15 cellular contexts compared by ENCODE assay signal in the genomic region with DNA sequence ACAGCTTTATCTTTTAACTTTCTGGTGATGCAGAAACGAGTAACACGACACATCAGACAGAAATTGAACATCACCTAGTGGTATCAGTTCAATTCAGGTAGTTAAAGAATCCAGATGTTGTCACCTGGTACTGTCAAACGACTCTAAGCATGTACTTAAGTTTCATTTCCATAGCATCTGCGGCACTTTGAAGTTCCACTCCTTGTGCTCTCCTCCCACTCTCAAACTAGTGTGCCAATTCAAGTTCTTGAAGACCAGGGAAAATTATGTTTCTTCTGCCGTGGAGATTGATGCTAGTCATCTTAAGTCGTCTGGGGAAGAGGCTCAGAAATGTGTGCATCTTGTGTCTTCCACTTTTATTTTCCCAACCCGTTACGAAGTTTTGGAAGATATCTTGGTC. TPM values are rescaled to one million over a fixed set of nuclear protein-coding genes. Genes with fewer than 3 reads are reported as not detected.
DNase-seq lines count a peak whose midpoint lies in the region; ATAC-seq, FAIRE-seq and TF ChIP-seq lines count a peak whose summit lies in the region.
"Had no signal": no experiment of that assay in that cellular context is flagged by ENCODE, and none has a peak within 500 bp of the region (broad histone marks: within the 10 kb centered on the region; RNA-seq: fewer than 3 reads in every experiment).

No MANE protein-coding gene starts in this region.

- intact Hi-C loops in HepG2 (cut with micrococcal nuclease; ENCODE audit: unreplicated experiment) (loop anchor here (5.0 to 10.0 kb wide), 4 partner anchors 80 to 193 kb away; no protein-coding TSS in a partner anchor), right lobe of liver (cut with DNase I) (no loop called here)

- no peak for FAIRE-seq in HepG2 (lab: Jason Lieb, UNC)
- FAIRE-seq: D721Med had no signal

- peaks cover 52% of the 10 kb centered on the region for H3K4me1 Mint-ChIP-seq in mesothelial cell of epicardium
- H3K4me1 Mint-ChIP-seq in T-helper 2 cell treated with Interferon-gamma antibody and Interleukin-4, amounts not matched to agents 5 μg/mL and 100 μg/mL, for 36 hours (ENCODE audit: low read depth), result no peaks in the 10 kb centered on the region
- H3K4me1 Mint-ChIP-seq: immature natural killer cell had no signal

- BruUV-seq in HepG2 (replicated peaks; lab: Mats Ljungman, UMichigan), result no TSS peak

- H3K4me3 ChIP-seq in HepG2 (replicated peaks in 1 of 3; ENCODE audit: insufficient read depth in 1 of 3, low read depth in 2 of 3, low read length in 3 of 3), result peak overlapping the region; percentile 49 to 77 (median 72); a peak in 5 of 6 replicates
- no peak overlapping the region for H3K4me3 ChIP-seq in right lobe of liver
- H3K4me3 ChIP-seq in epithelial cell of esophagus (ENCODE audit: low read length), result peak overlapping the region; percentile 81

- WGBS in HepG2 (ENCODE audit: low lambda C conversion rate), result 57% methylated on average over 8 of the region's 8 CpGs
- 29% methylated on average over 8 of the region's 8 CpGs for WGBS in right lobe of liver (ENCODE audit: insufficient coverage, low coverage, low lambda C conversion rate, missing lambda C conversion rate)

- H3K4me1 ChIP-seq in HepG2 (ENCODE audit: insufficient read depth, low read length), result peaks cover 8% of the 10 kb centered on the region; the same call in 1 of the 2 replicates
- H3K4me1 ChIP-seq in right lobe of liver, result no peaks in the 10 kb centered on the region

- no peaks in the 10 kb centered on the region for H3K36me3 ChIP-seq in HepG2 (replicated peaks in 1 of 2; ENCODE audit: control insufficient read depth in 1 of 2, insufficient read depth in 2 of 2, low read length in 2 of 2)
- no peaks in the 10 kb centered on the region for H3K36me3 ChIP-seq in right lobe of liver

- TF ChIP-seq RAD21 in HepG2 (CRISPR knock-in tag; IDR thresholded peaks at IDR 0.05), result no peak

- ATAC-seq in HepG2 (no peak), right lobe of liver (no peak), HG03457 (IDR thresholded peaks at IDR 0.05; ENCODE audit: unreplicated experiment) (no peak), HG03354 (IDR thresholded peaks at IDR 0.05; ENCODE audit: poor library complexity, severe bottlenecking, unreplicated experiment) (no peak)
- ATAC-seq: activated CD4-positive, alpha-beta T cell treated with anti-CD3 and anti-CD28 coated beads for 36 hours; activated T-cell treated with anti-CD3 and anti-CD28 coated beads, Interleukin-2, amount 50 U/mL, for 4 hours; naive thymus-derived CD4-positive, alpha-beta T cell had no signal

- CTCF ChIA-PET in HepG2 (lab: Yijun Ruan, JAX; ENCODE audit: low intra/inter-chr PET ratio, low total read pairs), result no interaction called here

- H3K27me3 Mint-ChIP-seq in mesothelial cell of epicardium (ENCODE audit: low read depth), result no peaks in the 10 kb centered on the region
- peaks cover 30% of the 10 kb centered on the region for H3K27me3 Mint-ChIP-seq in T-helper 2 cell treated with Interferon-gamma antibody and Interleukin-4, amounts not matched to agents 5 μg/mL and 100 μg/mL, for 36 hours (ENCODE audit: low read depth)

- H3K36me3 Mint-ChIP-seq in mesothelial cell of epicardium, result no peaks in the 10 kb centered on the region
- no peaks in the 10 kb centered on the region for H3K36me3 Mint-ChIP-seq in T-helper 2 cell treated with Interferon-gamma antibody and Interleukin-4, amounts not matched to agents 5 μg/mL and 100 μg/mL, for 36 hours (ENCODE audit: low read depth)
- H3K36me3 Mint-ChIP-seq: naive thymus-derived CD4-positive, alpha-beta T cell had no signal

- no peak for DNase-seq in HepG2 (ENCODE audit: low spot score)
- no peak for DNase-seq in right lobe of liver
- DNase-seq in epithelial cell of esophagus (ENCODE audit: low read depth), result peak; percentile 26
- no peak for DNase-seq in mesothelial cell of epicardium (ENCODE audit: low spot score in 2 of 2, unreplicated experiment in 2 of 2)
- DNase-seq in T-helper 2 cell treated with Interferon-gamma antibody and Interleukin-4, amounts not matched to agents 5 μg/mL and 100 μg/mL, for 36 hours (ENCODE audit: low spot score), result no peak
- no peak for DNase-seq in NCI-H1417 (lab: John Stamatoyannopoulos, UW)
- DNase-seq: activated T-cell treated with anti-CD3 and anti-CD28 coated beads, Interleukin-2, amount 50 U/mL, for 4 hours; immature natural killer cell; naive thymus-derived CD4-positive, alpha-beta T cell had no signal

- H3K9me3 ChIP-seq in HepG2 (ENCODE audit: low read length) (no peaks in the 10 kb centered on the region), right lobe of liver (no peaks in the 10 kb centered on the region)

- POLR2A ChIA-PET in HepG2 (lab: Yijun Ruan, JAX), result interaction anchor here (1.0 kb wide), 1 partner anchor 10 kb away, joined by 3 read pairs; no protein-coding TSS in a partner anchor

- peak overlapping the region; percentile 96 for H3K27ac Mint-ChIP-seq in mesothelial cell of epicardium
- H3K27ac Mint-ChIP-seq in T-helper 2 cell treated with Interferon-gamma antibody and Interleukin-4, amounts not matched to agents 5 μg/mL and 100 μg/mL, for 36 hours, result no peak overlapping the region
- H3K27ac Mint-ChIP-seq: activated CD4-positive, alpha-beta T cell treated with anti-CD3 and anti-CD28 coated beads for 36 hours; immature natural killer cell; naive thymus-derived CD4-positive, alpha-beta T cell had no signal

- no peak for TF ChIP-seq EP300 in HepG2 (IDR thresholded peaks at IDR 0.05; ENCODE audit: low read depth in 2 of 2, low read length in 2 of 2)
- no peak for TF ChIP-seq EP300 in HepG2 (CRISPR knock-in tag; IDR thresholded peaks at IDR 0.05; ENCODE audit: borderline replicate concordance)

- H3K79me2 ChIP-seq in HepG2 (ENCODE audit: insufficient read depth, low read length), result peaks cover 10% of the 10 kb centered on the region

- TF ChIP-seq CTCF in HepG2 (CRISPR knock-in tag; IDR thresholded peaks at IDR 0.05) (no peak), right lobe of liver (IDR thresholded peaks at IDR 0.05) (no peak), epithelial cell of esophagus (IDR thresholded peaks at IDR 0.05; ENCODE audit: insufficient read depth, low read depth, low read length, missing control alignments) (no peak), mesothelial cell of epicardium (IDR thresholded peaks at IDR 0.05; ENCODE audit: unreplicated experiment) (no peak)

- in situ Hi-C loops in HepG2 (cut with HindIII; ENCODE audit: extremely low pct_ligation_motif_present, low pct_unique_long_range_greater_than_20kb), result no loop called here

- H3K27me3 ChIP-seq in HepG2 (ENCODE audit: control insufficient read depth in 1 of 2, insufficient read depth in 2 of 2, low read length in 2 of 2) (no peaks in the 10 kb centered on the region; a peak in 1 of 5 replicates), right lobe of liver (peaks cover 0 to 4% of the 10 kb centered on the region in 2 donors)

- no peak for TF ChIP-seq POLR2A in HepG2 (IDR thresholded peaks at IDR 0.05; ENCODE audit: insufficient read depth in 1 of 2, low read depth in 2 of 2, low read length in 2 of 2)
- no peak for TF ChIP-seq POLR2A in right lobe of liver (IDR thresholded peaks at IDR 0.05)

- H4K20me1 ChIP-seq in HepG2 (ENCODE audit: insufficient read depth, low read length), result no peaks in the 10 kb centered on the region

- H3K4me2 ChIP-seq in HepG2 (ENCODE audit: low read depth, low read length), result peak overlapping the region; percentile 92

- H3K27ac ChIP-seq in HepG2 (ENCODE audit: extremely low read length, insufficient read depth, low read length), result no peak overlapping the region
- H3K27ac ChIP-seq in right lobe of liver, result no peak overlapping the region
- H3K27ac ChIP-seq: skin epidermis had no signal

- H3K9ac ChIP-seq in HepG2 (ENCODE audit: insufficient read depth, low read depth, low read length), result peak overlapping the region; percentile 47

- H3K4me3 Mint-ChIP-seq in mesothelial cell of epicardium, result peak overlapping the region; percentile 98
- H3K4me3 Mint-ChIP-seq in T-helper 2 cell treated with Interferon-gamma antibody and Interleukin-4, amounts not matched to agents 5 μg/mL and 100 μg/mL, for 36 hours, result no peak overlapping the region
- H3K4me3 Mint-ChIP-seq: activated CD4-positive, alpha-beta T cell treated with anti-CD3 and anti-CD28 coated beads for 36 hours; activated T-cell treated with anti-CD3 and anti-CD28 coated beads, Interleukin-2, amount 50 U/mL, for 4 hours; immature natural killer cell; naive thymus-derived CD4-positive, alpha-beta T cell had no signal

- no peaks in the 10 kb centered on the region for H3K9me3 Mint-ChIP-seq in mesothelial cell of epicardium
- no peaks in the 10 kb centered on the region for H3K9me3 Mint-ChIP-seq in T-helper 2 cell treated with Interferon-gamma antibody and Interleukin-4, amounts not matched to agents 5 μg/mL and 100 μg/mL, for 36 hours
- H3K9me3 Mint-ChIP-seq: activated T-cell treated with anti-CD3 and anti-CD28 coated beads, Interleukin-2, amount 50 U/mL, for 4 hours had no signal

- peak overlapping the region; percentile 63 for H2AFZ ChIP-seq in HepG2 (ENCODE audit: low read length)

RNA-seq across cellular contexts. Expression of a gene that starts 0.9 kb away (rescaled TPM):
- total RNA-seq in HepG2 (2016; rRNA removed; fragmentation: Illumina TruSeq; extraction: Trizol) (3.6 and 8.2 TPM in 2 replicates), right lobe of liver (under 1 TPM in 2 of 6 experiments, not detected in 4; 0.02 to 0.05 TPM), mesothelial cell of epicardium (99.4 to 102 TPM (median 102 TPM) in 3 replicates)
- 0.40 and 0.71 TPM in 2 replicates for total RNA-seq in HepG2 (2016; cell fraction: cytosol; rRNA removed; fragmentation: Illumina TruSeq; extraction: Trizol; ENCODE audit: low read depth)
- 4.0 and 8.5 TPM in 2 replicates for total RNA-seq in HepG2 (2016; cell fraction: insoluble cytoplasmic fraction; rRNA removed; fragmentation: Illumina TruSeq; extraction: Trizol)
- total RNA-seq in HepG2 (2016; cell fraction: membrane; rRNA removed; fragmentation: Illumina TruSeq; extraction: Trizol), result 1.1 and 1.2 TPM in 2 replicates
- total RNA-seq in HepG2 (2016; cell fraction: nucleus; rRNA removed; fragmentation: Illumina TruSeq; extraction: Trizol), result 10.9 and 12.9 TPM in 2 replicates
- 4.5 and 7.1 TPM in 2 replicates for polyA plus RNA-seq in HepG2 (2011; rRNA removed)
- polyA plus RNA-seq in HepG2 (2011; cell fraction: cytosol; rRNA removed), result 2.5 and 3.1 TPM in 2 replicates
- 15.8 and 15.9 TPM in 2 replicates for polyA plus RNA-seq in HepG2 (2011; cell fraction: nucleus; rRNA removed)
- polyA plus RNA-seq in HepG2 (2012), result 4.1 and 6.0 TPM in 2 replicates
- polyA plus RNA-seq in HepG2 (2016; cell fraction: cytosol; fragmentation: Illumina TruSeq; extraction: Trizol; ENCODE audit: low read depth), result 0.24 and 0.27 TPM in 2 replicates
- 2.2 and 2.8 TPM in 2 replicates for polyA plus RNA-seq in HepG2 (2016; cell fraction: insoluble cytoplasmic fraction; fragmentation: Illumina TruSeq; extraction: Trizol; ENCODE audit: low read depth)
- polyA plus RNA-seq in HepG2 (2016; cell fraction: membrane; fragmentation: Illumina TruSeq; extraction: Trizol; ENCODE audit: low read depth), result 0.55 and 0.85 TPM in 2 replicates
- polyA plus RNA-seq in HepG2 (2016; cell fraction: nucleus; fragmentation: Illumina TruSeq; extraction: Trizol; ENCODE audit: insufficient read depth, low read depth), result 13.3 and 14.6 TPM in 2 replicates
- 4.2 and 45.1 TPM in 2 replicates for polyA minus RNA-seq in HepG2 (2011; rRNA and poly(A)+ RNA removed; ENCODE audit: low replicate concordance)
- polyA minus RNA-seq in HepG2 (2011; cell fraction: cytosol; rRNA and poly(A)+ RNA removed), result 2.5 and 2.7 TPM in 2 replicates
- 11.2 and 13.7 TPM in 2 replicates for polyA minus RNA-seq in HepG2 (2011; cell fraction: nucleus; rRNA and poly(A)+ RNA removed)
- total RNA-seq: activated CD4-positive, alpha-beta T cell treated with anti-CD3 and anti-CD28 coated beads for 36 hours; naive thymus-derived CD4-positive, alpha-beta T cell; OCI-LY7 had no signal
- polyA plus RNA-seq: immature natural killer cell; naive thymus-derived CD4-positive, alpha-beta T cell had no signal

RNA-seq across cellular contexts. Expression of a gene that starts 2.3 kb away (rescaled TPM):
- 11.9 and 39.5 TPM in 2 replicates for total RNA-seq in HepG2 (2016; rRNA removed; fragmentation: Illumina TruSeq; extraction: Trizol)
- total RNA-seq in HepG2 (2016; cell fraction: cytosol; rRNA removed; fragmentation: Illumina TruSeq; extraction: Trizol; ENCODE audit: low read depth), result 2.5 and 3.4 TPM in 2 replicates
- total RNA-seq in HepG2 (2016; cell fraction: insoluble cytoplasmic fraction; rRNA removed; fragmentation: Illumina TruSeq; extraction: Trizol), result 12.2 and 38.9 TPM in 2 replicates
- 3.4 and 3.8 TPM in 2 replicates for total RNA-seq in HepG2 (2016; cell fraction: membrane; rRNA removed; fragmentation: Illumina TruSeq; extraction: Trizol)
- total RNA-seq in HepG2 (2016; cell fraction: nucleus; rRNA removed; fragmentation: Illumina TruSeq; extraction: Trizol), result 76.8 and 85.6 TPM in 2 replicates
- 45.5 and 56.1 TPM in 2 replicates for polyA plus RNA-seq in HepG2 (2011; rRNA removed)
- 21.1 and 26.2 TPM in 2 replicates for polyA plus RNA-seq in HepG2 (2011; cell fraction: cytosol; rRNA removed)
- 184 and 189 TPM in 2 replicates for polyA plus RNA-seq in HepG2 (2011; cell fraction: nucleus; rRNA removed)
- polyA plus RNA-seq in HepG2 (2012), result 30.2 and 35.5 TPM in 2 replicates
- polyA plus RNA-seq in HepG2 (2016; cell fraction: cytosol; fragmentation: Illumina TruSeq; extraction: Trizol; ENCODE audit: low read depth), result 1.0 and 1.3 TPM in 2 replicates
- polyA plus RNA-seq in HepG2 (2016; cell fraction: insoluble cytoplasmic fraction; fragmentation: Illumina TruSeq; extraction: Trizol; ENCODE audit: low read depth), result 8.9 and 10.2 TPM in 2 replicates
- 1.7 and 2.0 TPM in 2 replicates for polyA plus RNA-seq in HepG2 (2016; cell fraction: membrane; fragmentation: Illumina TruSeq; extraction: Trizol; ENCODE audit: low read depth)
- polyA plus RNA-seq in HepG2 (2016; cell fraction: nucleus; fragmentation: Illumina TruSeq; extraction: Trizol; ENCODE audit: insufficient read depth, low read depth), result 80.2 and 86.9 TPM in 2 replicates
- polyA minus RNA-seq in HepG2 (2011; rRNA and poly(A)+ RNA removed; ENCODE audit: low replicate concordance), result 46.1 and 140 TPM in 2 replicates
- polyA minus RNA-seq in HepG2 (2011; cell fraction: cytosol; rRNA and poly(A)+ RNA removed), result 9.9 and 14.3 TPM in 2 replicates
- 77.4 and 88.1 TPM in 2 replicates for polyA minus RNA-seq in HepG2 (2011; cell fraction: nucleus; rRNA and poly(A)+ RNA removed)
- total RNA-seq in right lobe of liver, result 1 to 10 TPM in 4 of 6 experiments, under 1 TPM in 2; 0.65 to 4.0 (median 1.6) TPM
- total RNA-seq in mesothelial cell of epicardium, result 389 to 413 TPM (median 413 TPM) in 3 replicates
- total RNA-seq: activated CD4-positive, alpha-beta T cell treated with anti-CD3 and anti-CD28 coated beads for 36 hours; naive thymus-derived CD4-positive, alpha-beta T cell; OCI-LY7 had no signal
- polyA plus RNA-seq: immature natural killer cell; naive thymus-derived CD4-positive, alpha-beta T cell had no signal

Comparison
In these comparisons a context has a peak if more than half of its experiments do, and no peak if none do; other contexts are left out.
1. H3K4me3 ChIP-seq: peak in HepG2 (3 of 3) and epithelial cell of esophagus (single experiment); none in right lobe of liver (0 of 3).